ENCODE assay signal across 1 cellular context in genomic region chr10:71838264-71839211, GRCh38.
TF ChIP-seq lines count a peak whose summit lies in the region.

No MANE protein-coding gene starts in this region.

TF ChIP-seq in HEK293, 187 proteins besides CTCF, POLR2A, EP300 and RAD21 (continued from another document and continues in another):
- TF ChIP-seq ZBTB26 (tag by site-specific recombination; optimal IDR thresholded peaks at IDR 0.05) (no peak), ZNF350 (tag by site-specific recombination; IDR thresholded peaks at IDR 0.05) (no peak), KLF10 (tag by site-specific recombination; IDR thresholded peaks at IDR 0.05) (peak; percentile 46; the same call in 1 of the 2 replicates), ZBTB21 (tag by site-specific recombination; IDR thresholded peaks at IDR 0.05) (peak; percentile 61; the same call in 1 of the 2 replicates), MYNN (tag by site-specific recombination; IDR thresholded peaks at IDR 0.05; ENCODE audit: borderline replicate concordance) (no peak), ZNF610 (tag by site-specific recombination; IDR thresholded peaks at IDR 0.05; ENCODE audit: borderline replicate concordance) (no peak), ZNF23 (tag by site-specific recombination; IDR thresholded peaks at IDR 0.05; ENCODE audit: borderline replicate concordance) (no peak), KLF17 (tag by site-specific recombination; IDR thresholded peaks at IDR 0.05) (peak; percentile 70; the same call in 1 of the 2 replicates), ZNF561 (tag by site-specific recombination; IDR thresholded peaks at IDR 0.05; ENCODE audit: borderline replicate concordance) (no peak), REST (tag by site-specific recombination; IDR thresholded peaks at IDR 0.05) (no peak), OVOL3 (tag by site-specific recombination; IDR thresholded peaks at IDR 0.05) (no peak), ZFP37 (tag by site-specific recombination; IDR thresholded peaks at IDR 0.05) (no peak), ZXDB (tag by site-specific recombination; IDR thresholded peaks at IDR 0.05) (no peak), ZNF521 (tag by site-specific recombination; IDR thresholded peaks at IDR 0.05) (no peak), PRDM4 (tag by site-specific recombination; IDR thresholded peaks at IDR 0.05) (no peak), BCL11A (tag by site-specific recombination; IDR thresholded peaks at IDR 0.05; ENCODE audit: low read depth) (no peak), SCRT2 (tag by site-specific recombination; IDR thresholded peaks at IDR 0.05) (no peak), IKZF3 (tag by site-specific recombination; IDR thresholded peaks at IDR 0.05) (no peak), ZNF362 (tag by site-specific recombination; IDR thresholded peaks at IDR 0.05) (peak; percentile 93), ZNF302 (tag by site-specific recombination; IDR thresholded peaks at IDR 0.05; ENCODE audit: low read depth) (no peak), PRDM6 (tag by site-specific recombination; IDR thresholded peaks at IDR 0.05) (peak; percentile 39; the same call in 1 of the 2 replicates), ZNF140 (tag by site-specific recombination; IDR thresholded peaks at IDR 0.05) (no peak), AEBP2 (tag by site-specific recombination; IDR thresholded peaks at IDR 0.05; ENCODE audit: borderline replicate concordance) (no peak), OSR2 (tag by site-specific recombination; IDR thresholded peaks at IDR 0.05) (peak; percentile 9; the same call in 1 of the 2 replicates), ZBTB20 (tag by site-specific recombination; IDR thresholded peaks at IDR 0.05) (no peak), ZNF529 (tag by site-specific recombination; IDR thresholded peaks at IDR 0.05; ENCODE audit: insufficient replicate concordance) (no peak), ZBTB8A (tag by site-specific recombination; IDR thresholded peaks at IDR 0.05) (no peak), ZNF274 (IDR thresholded peaks at IDR 0.05; ENCODE audit: low read length) (no peak), ZNF274 (tag by site-specific recombination; IDR thresholded peaks at IDR 0.05; ENCODE audit: borderline replicate concordance) (no peak), ZNF621 (tag by site-specific recombination; IDR thresholded peaks at IDR 0.05) (no peak), ZNF837 (tag by site-specific recombination; IDR thresholded peaks at IDR 0.05) (no peak), ZNF37A (tag by site-specific recombination; IDR thresholded peaks at IDR 0.05) (no peak), ZSCAN30 (tag by site-specific recombination; IDR thresholded peaks at IDR 0.05) (no peak), ZBTB49 (tag by site-specific recombination; IDR thresholded peaks at IDR 0.05; ENCODE audit: low read depth) (no peak), ZNF785 (tag by site-specific recombination; IDR thresholded peaks at IDR 0.05) (no peak), YY2 (tag by site-specific recombination; IDR thresholded peaks at IDR 0.05) (no peak), ZNF341 (tag by site-specific recombination; IDR thresholded peaks at IDR 0.05; ENCODE audit: low read depth) (no peak), ZIC2 (tag by site-specific recombination; IDR thresholded peaks at IDR 0.05) (no peak), SP7 (tag by site-specific recombination; IDR thresholded peaks at IDR 0.05) (peak; percentile 69), ZNF707 (tag by site-specific recombination; IDR thresholded peaks at IDR 0.05) (no peak), SCRT1 (tag by site-specific recombination; IDR thresholded peaks at IDR 0.05; ENCODE audit: borderline replicate concordance) (no peak), ZNF639 (tag by site-specific recombination; IDR thresholded peaks at IDR 0.05) (peak; percentile 52; the same call in 1 of the 2 replicates), ZSCAN4 (tag by site-specific recombination; IDR thresholded peaks at IDR 0.05) (no peak), REPIN1 (tag by site-specific recombination; IDR thresholded peaks at IDR 0.05; ENCODE audit: low read depth) (no peak), ZNF658 (tag by site-specific recombination; IDR thresholded peaks at IDR 0.05) (no peak), SP2 (tag by site-specific recombination; IDR thresholded peaks at IDR 0.05) (no peak), KLF16 (tag by site-specific recombination; IDR thresholded peaks at IDR 0.05) (no peak)
